ENCODE assay signal across 8 cellular contexts in genomic region chr2:63861220-63861822, GRCh38. TPM values are rescaled to one million over a fixed set of nuclear protein-coding genes. Genes with fewer than 3 reads are reported as not detected.
DNase-seq lines count a peak whose midpoint lies in the region; ATAC-seq lines count a peak whose summit lies in the region.

No MANE protein-coding gene starts in this region.

- no peak overlapping the region for H2BK5ac ChIP-seq in mesendoderm (ENCODE audit: low read length)

- CTCF ChIA-PET in activated CD4-positive, alpha-beta T cell treated with anti-CD3 and anti-CD28 coated beads, Interleukin-2, amount 10 ng/mL, durations not matched to agents 7 days and 5 days (lab: Charles Lee) = interaction anchor here (0.7 to 1.9 kb wide), 16 partner anchors 9 to 731 kb away, joined by 3 to 9 read pairs (median 4); partner anchors contain the start of genes MDH1, UGP2 and WDPCP

- H3K27ac Mint-ChIP-seq in activated CD4-positive, alpha-beta T cell treated with anti-CD3 and anti-CD28 coated beads, Interleukin-2, amount 10 ng/mL, durations not matched to agents 7 days and 5 days = no peak overlapping the region

- H3K27ac ChIP-seq in mesendoderm (ENCODE audit: low read depth, low read length) (no peak overlapping the region), subcutaneous abdominal adipose tissue (ENCODE audit: low read depth, low read length) (peak overlapping the region; percentile 61)

- H3K23ac ChIP-seq in mesendoderm (ENCODE audit: low read length) = no peak overlapping the region

- H3K79me2 ChIP-seq in mesendoderm (ENCODE audit: control insufficient read depth, insufficient read depth, low read length) = peaks cover 10% of the 10 kb centered on the region

- H3K4me2 ChIP-seq in mesendoderm (ENCODE audit: low read length) = no peak overlapping the region

- no peak overlapping the region for H2BK120ac ChIP-seq in mesendoderm (ENCODE audit: low read depth, low read length)

- no peak overlapping the region for H3K4ac ChIP-seq in mesendoderm (ENCODE audit: low read depth, low read length)

- H3K4me1 Mint-ChIP-seq in activated CD4-positive, alpha-beta T cell treated with anti-CD3 and anti-CD28 coated beads, Interleukin-2, amount 10 ng/mL, durations not matched to agents 7 days and 5 days = peaks cover 61% of the 10 kb centered on the region

- H3K9ac ChIP-seq in mesendoderm (ENCODE audit: low read length) (no peak overlapping the region), subcutaneous abdominal adipose tissue (ENCODE audit: low read length in 5 of 5) (peak overlapping the region in 2 of 5 donors; percentile 3 to 35)

- H3K4me1 ChIP-seq in mesendoderm (ENCODE audit: control insufficient read depth, low read depth, low read length) (no peaks in the 10 kb centered on the region), subcutaneous abdominal adipose tissue (ENCODE audit: control insufficient read depth in 5 of 5, insufficient read depth in 5 of 5, low read length in 5 of 5) (peaks cover 0 to 18% (median 6%) of the 10 kb centered on the region in 5 donors)

- peaks cover 3% of the 10 kb centered on the region for H3K36me3 ChIP-seq in mesendoderm (ENCODE audit: control insufficient read depth, insufficient read depth, low read length)
- peaks cover 42 to 75% (median 60%) of the 10 kb centered on the region in 5 donors for H3K36me3 ChIP-seq in subcutaneous abdominal adipose tissue (ENCODE audit: control insufficient read depth in 5 of 5, insufficient read depth in 5 of 5, low read length in 5 of 5)

- no peaks in the 10 kb centered on the region for H3K79me1 ChIP-seq in mesendoderm (ENCODE audit: low read length)

- peaks cover 73% of the 10 kb centered on the region for H3K36me3 Mint-ChIP-seq in activated CD4-positive, alpha-beta T cell treated with anti-CD3 and anti-CD28 coated beads, Interleukin-2, amount 10 ng/mL, durations not matched to agents 7 days and 5 days (ENCODE audit: low read depth)

- H3K27me3 Mint-ChIP-seq in activated CD4-positive, alpha-beta T cell treated with anti-CD3 and anti-CD28 coated beads, Interleukin-2, amount 10 ng/mL, durations not matched to agents 7 days and 5 days = no peaks in the 10 kb centered on the region

- H2AK5ac ChIP-seq in mesendoderm (ENCODE audit: low read length) = no peak overlapping the region

- no peak overlapping the region for H3K56ac ChIP-seq in mesendoderm (ENCODE audit: low read length)

- POLR2A ChIA-PET in activated CD4-positive, alpha-beta T cell treated with anti-CD3 and anti-CD28 coated beads, Interleukin-2, amount 10 ng/mL, durations not matched to agents 7 days and 5 days (lab: Charles Lee) = interaction anchor here (0.6 to 0.7 kb wide), 2 partner anchors 18 to 169 kb away, joined by 3 read pairs; no protein-coding TSS in a partner anchor

- H3K27me3 ChIP-seq in mesendoderm (ENCODE audit: insufficient read depth, low read length, poor library complexity) = no peaks in the 10 kb centered on the region
- H3K27me3 ChIP-seq in subcutaneous abdominal adipose tissue (ENCODE audit: control insufficient read depth in 5 of 5, insufficient read depth in 4 of 5, low read length in 5 of 5) = no peaks in the 10 kb centered on the region

- no peak overlapping the region for H3K4me3 Mint-ChIP-seq in activated CD4-positive, alpha-beta T cell treated with anti-CD3 and anti-CD28 coated beads, Interleukin-2, amount 10 ng/mL, durations not matched to agents 7 days and 5 days

- no peak overlapping the region for H2BK15ac ChIP-seq in mesendoderm (replicated peaks; ENCODE audit: low read depth)

- no CpG with 5 or more reads among the region's 6 CpGs for WGBS in mesendoderm (ENCODE audit: extremely low coverage, insufficient coverage, low lambda C conversion rate)

- H3K9me3 Mint-ChIP-seq in activated CD4-positive, alpha-beta T cell treated with anti-CD3 and anti-CD28 coated beads, Interleukin-2, amount 10 ng/mL, durations not matched to agents 7 days and 5 days = no peaks in the 10 kb centered on the region

- no peak overlapping the region for H3K18ac ChIP-seq in mesendoderm (ENCODE audit: low read length)

- H4K8ac ChIP-seq in mesendoderm (ENCODE audit: low read depth, low read length) = no peak overlapping the region

- H3K9me3 ChIP-seq in subcutaneous abdominal adipose tissue (ENCODE audit: control insufficient read depth in 5 of 5, low read length in 5 of 5) = no peaks in the 10 kb centered on the region

- ATAC-seq in GM19438 (IDR thresholded peaks at IDR 0.05; ENCODE audit: low read depth, unreplicated experiment) = peak; percentile 65

- peak; percentile 81 for DNase-seq in CD1c-positive myeloid dendritic cell (ENCODE audit: extremely low spot score)
- peak; percentile 45 for DNase-seq in NCI-H1694 (lab: John Stamatoyannopoulos, UW)
- DNase-seq in activated CD4-positive, alpha-beta T cell treated with anti-CD3 and anti-CD28 coated beads, Interleukin-2, amount 10 ng/mL, durations not matched to agents 7 days and 5 days = peak; percentile 75
- peak; percentile 54 for DNase-seq in effector CD4-positive, alpha-beta T cell
- peak; percentile 81 for DNase-seq in mesendoderm
- DNase-seq in retina = no peak

- no peak overlapping the region for H3K4me3 ChIP-seq in mesendoderm (ENCODE audit: low read length)
- H3K4me3 ChIP-seq in subcutaneous abdominal adipose tissue (ENCODE audit: low read depth in 1 of 5, low read length in 5 of 5) = no peak overlapping the region

- H4K5ac ChIP-seq in mesendoderm (ENCODE audit: low read length) = no peak overlapping the region

RNA-seq across cellular contexts. Expression of gene UGP2, which starts 19.6 kb away (rescaled TPM):
- total RNA-seq in activated CD4-positive, alpha-beta T cell treated with anti-CD3 and anti-CD28 coated beads, Interleukin-2, amount 10 ng/mL, durations not matched to agents 7 days and 5 days = 100 to 1,000 TPM; 140 to 181 TPM
- polyA plus RNA-seq in mesendoderm (2013, experiment 1 of 2) = 361 TPM
- 376 TPM for polyA plus RNA-seq in mesendoderm (2013, experiment 2 of 2)
